In the genomic region with DNA sequence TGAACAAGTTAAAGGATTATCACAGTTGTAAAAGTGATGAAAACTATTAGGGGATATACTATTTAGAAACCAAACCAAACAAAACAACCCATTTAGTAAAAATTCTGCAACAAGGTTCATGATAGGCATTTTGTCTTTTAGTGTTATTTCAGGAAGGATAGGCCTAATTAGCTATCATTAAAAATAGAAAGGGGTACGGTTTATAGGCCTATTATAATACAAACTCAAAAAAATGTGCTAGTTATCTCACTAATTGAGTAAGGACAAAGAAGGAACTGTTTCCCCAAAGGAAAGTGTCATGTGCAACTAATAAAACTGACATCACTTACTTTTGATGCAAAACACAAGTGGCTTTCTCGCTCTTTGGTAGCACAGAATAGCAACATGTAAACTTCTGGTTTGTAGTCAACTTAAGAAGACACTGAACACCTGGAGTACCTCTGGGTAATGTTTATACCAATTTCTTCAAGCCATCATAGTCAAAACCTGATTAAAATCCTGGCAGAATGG, we compare ENCODE assay signal across 23 cellular contexts. TPM values are rescaled to one million over a fixed set of nuclear protein-coding genes. Genes with fewer than 3 reads are reported as not detected.
DNase-seq lines count a peak whose midpoint lies in the region; ATAC-seq and TF ChIP-seq lines count a peak whose summit lies in the region.
"Had no signal": no experiment of that assay in that cellular context is flagged by ENCODE, and none has a peak within 500 bp of the region (broad histone marks: within the 10 kb centered on the region; RNA-seq: fewer than 3 reads in every experiment).

No MANE protein-coding gene starts in this region.

- H3K27ac ChIP-seq in Karpas-422 (ENCODE audit: low read length) (peak overlapping the region; percentile 0), dorsolateral prefrontal cortex (peak overlapping the region in 58 of 59 donors; percentile 20 to 89 (median 78))
- H3K27ac ChIP-seq: BLaER1, left ventricle myocardium inferior, parathyroid adenoma, PC-9, right lobe of liver, transverse colon had no signal

- no peak overlapping the region for H3K9ac ChIP-seq in Karpas-422 (ENCODE audit: low read length)
- H3K9ac ChIP-seq: BLaER1, parathyroid adenoma had no signal

- no peak overlapping the region for H3K4me2 ChIP-seq in Karpas-422 (ENCODE audit: low read depth, low read length, poor library complexity, severe bottlenecking)
- H3K4me2 ChIP-seq: BLaER1, PC-9 had no signal

- H3K4me1 ChIP-seq in Karpas-422 (ENCODE audit: low read length): peaks cover 30% of the 10 kb centered on the region
- H3K4me1 ChIP-seq: BLaER1, parathyroid adenoma, transverse colon had no signal

- H3K27me3 ChIP-seq in Karpas-422 (ENCODE audit: low read length) (no peaks in the 10 kb centered on the region), dorsolateral prefrontal cortex (no peaks in the 10 kb centered on the region)
- H3K27me3 ChIP-seq: BLaER1, right lobe of liver, transverse colon had no signal

- peaks cover 53% of the 10 kb centered on the region for H3K36me3 ChIP-seq in Karpas-422 (ENCODE audit: insufficient read depth, low read length)

- peaks cover 4% of the 10 kb centered on the region in 3 donors for H3K36me3 Mint-ChIP-seq in immature natural killer cell
- H3K36me3 Mint-ChIP-seq in activated CD4-positive, alpha-beta T cell treated with anti-CD3 and anti-CD28 coated beads, Interleukin-2, amount 10 ng/mL, durations not matched to agents 24 days and 14 days (ENCODE audit: low read depth): peaks cover 30% of the 10 kb centered on the region

- no peaks in the 10 kb centered on the region for H3K9me3 Mint-ChIP-seq in immature natural killer cell
- H3K9me3 Mint-ChIP-seq in activated CD4-positive, alpha-beta T cell treated with anti-CD3 and anti-CD28 coated beads, Interleukin-2, amount 10 ng/mL, durations not matched to agents 24 days and 14 days: no peaks in the 10 kb centered on the region
- H3K9me3 Mint-ChIP-seq: stimulated activated naive CD8-positive, alpha-beta T cell treated with anti-CD3 and anti-CD28 coated beads, Interleukin-15, amount 100 ng/mL, for 72 hours had no signal

- peaks cover 99% of the 10 kb centered on the region for H3K79me2 ChIP-seq in Karpas-422 (ENCODE audit: low read length)
- H3K79me2 ChIP-seq: parathyroid adenoma had no signal

- H3K27me3 Mint-ChIP-seq in immature natural killer cell (ENCODE audit: low read depth in 3 of 3): no peaks in the 10 kb centered on the region
- H3K27me3 Mint-ChIP-seq in activated CD4-positive, alpha-beta T cell treated with anti-CD3 and anti-CD28 coated beads, Interleukin-2, amount 10 ng/mL, durations not matched to agents 24 days and 14 days: no peaks in the 10 kb centered on the region
- H3K27me3 Mint-ChIP-seq: activated CD4-positive, alpha-beta T cell treated with anti-CD3 and anti-CD28 coated beads for 36 hours; stimulated activated naive CD8-positive, alpha-beta T cell treated with anti-CD3 and anti-CD28 coated beads, Interleukin-15, amount 100 ng/mL, for 72 hours had no signal

- H3K4me1 Mint-ChIP-seq in immature natural killer cell: no peaks in the 10 kb centered on the region
- H3K4me1 Mint-ChIP-seq in activated CD4-positive, alpha-beta T cell treated with anti-CD3 and anti-CD28 coated beads, Interleukin-2, amount 10 ng/mL, durations not matched to agents 24 days and 14 days: peaks cover 8% of the 10 kb centered on the region
- H3K4me1 Mint-ChIP-seq: activated CD4-positive, alpha-beta T cell treated with anti-CD3 and anti-CD28 coated beads for 36 hours had no signal

- no peak for ATAC-seq in sciatic nerve
- ATAC-seq: activated CD4-positive, alpha-beta T cell treated with anti-CD3 and anti-CD28 coated beads for 36 hours; activated CD8-positive, alpha-beta T cell treated with anti-CD3 and anti-CD28 coated beads, Interleukin-2, amount 10 ng/mL, durations not matched to agents 7 days and 5 days; right lobe of liver; Right ventricle myocardium inferior; stimulated activated naive CD8-positive, alpha-beta T cell treated with anti-CD3 and anti-CD28 coated beads, Interleukin-15, amount 100 ng/mL, for 72 hours had no signal

- H3K27ac Mint-ChIP-seq in immature natural killer cell: no peak overlapping the region
- no peak overlapping the region for H3K27ac Mint-ChIP-seq in activated CD4-positive, alpha-beta T cell treated with anti-CD3 and anti-CD28 coated beads, Interleukin-2, amount 10 ng/mL, durations not matched to agents 24 days and 14 days
- H3K27ac Mint-ChIP-seq: activated CD4-positive, alpha-beta T cell treated with anti-CD3 and anti-CD28 coated beads for 36 hours; activated CD8-positive, alpha-beta T cell treated with anti-CD3 and anti-CD28 coated beads, Interleukin-2, amount 10 ng/mL, durations not matched to agents 7 days and 5 days had no signal

- H3K4me3 ChIP-seq in Karpas-422 (ENCODE audit: low read length): no peak overlapping the region
- H3K4me3 ChIP-seq in dorsolateral prefrontal cortex: peak overlapping the region in 13 of 59 donors; percentile 1 to 25 (median 11)
- H3K4me3 ChIP-seq: BLaER1, left ventricle myocardium inferior, PC-9, right lobe of liver, transverse colon had no signal

- no peaks in the 10 kb centered on the region for H3K9me3 ChIP-seq in Karpas-422 (ENCODE audit: low read length)
- H3K9me3 ChIP-seq: BLaER1, left ventricle myocardium inferior, right lobe of liver, transverse colon had no signal

- no peak overlapping the region for H3K4me3 Mint-ChIP-seq in immature natural killer cell
- no peak overlapping the region for H3K4me3 Mint-ChIP-seq in activated CD4-positive, alpha-beta T cell treated with anti-CD3 and anti-CD28 coated beads, Interleukin-2, amount 10 ng/mL, durations not matched to agents 24 days and 14 days
- H3K4me3 Mint-ChIP-seq: activated CD4-positive, alpha-beta T cell treated with anti-CD3 and anti-CD28 coated beads for 36 hours; activated CD8-positive, alpha-beta T cell treated with anti-CD3 and anti-CD28 coated beads, Interleukin-2, amount 10 ng/mL, durations not matched to agents 7 days and 5 days; stimulated activated naive CD8-positive, alpha-beta T cell treated with anti-CD3 and anti-CD28 coated beads, Interleukin-15, amount 100 ng/mL, for 72 hours had no signal

- DNase-seq in Ammon's horn (ENCODE audit: low spot score) (peak; percentile 32), Karpas-422 (no peak), dorsolateral prefrontal cortex (no peak), pons (ENCODE audit: low spot score) (peak; percentile 85), immature natural killer cell (no peak), sciatic nerve (ENCODE audit: low spot score) (no peak), SKM-1 (lab: John Stamatoyannopoulos, UW; ENCODE audit: unreplicated experiment) (no peak)
- DNase-seq in activated CD4-positive, alpha-beta T cell treated with anti-CD3 and anti-CD28 coated beads, Interleukin-2, amount 10 ng/mL, durations not matched to agents 24 days and 14 days: no peak
- DNase-seq: activated CD4-positive, alpha-beta T cell treated with anti-CD3 and anti-CD28 coated beads for 36 hours; activated CD8-positive, alpha-beta T cell treated with anti-CD3 and anti-CD28 coated beads, Interleukin-2, amount 10 ng/mL, durations not matched to agents 7 days and 5 days; activated gamma-delta T cell; cerebellar nuclear complex; left ventricle myocardium inferior; mesendoderm; NCI-H146; NCI-H345; right lobe of liver; stimulated activated naive CD8-positive, alpha-beta T cell treated with anti-CD3 and anti-CD28 coated beads, Interleukin-15, amount 100 ng/mL, for 72 hours; transverse colon had no signal

- intact Hi-C loops in dorsolateral prefrontal cortex (cut with DNase I) (no loop called here), sciatic nerve (cut with DNase I) (no loop called here)
- intact Hi-C loops in activated CD4-positive, alpha-beta T cell treated with anti-CD3 and anti-CD28 coated beads, Interleukin-2, amount 10 ng/mL, durations not matched to agents 24 days and 14 days (cut with micrococcal nuclease): no loop called here

- no peak for TF ChIP-seq CTCF in dorsolateral prefrontal cortex (IDR thresholded peaks at IDR 0.05 in 54 of 56, conservative IDR thresholded peaks at IDR 0.05 in 2 of 56; ENCODE audit: low read depth in 1 of 56, partially characterized antibody in 56 of 56)

- no peak overlapping the region for H2AFZ ChIP-seq in Karpas-422 (ENCODE audit: low read length)
- H2AFZ ChIP-seq: parathyroid adenoma, PC-9 had no signal

- no peaks in the 10 kb centered on the region for H3K9me2 ChIP-seq in Karpas-422 (replicated peaks; ENCODE audit: insufficient read depth, low read length)

- H4K20me1 ChIP-seq in Karpas-422 (ENCODE audit: insufficient read depth, low read depth, low read length): peaks cover 28% of the 10 kb centered on the region; the same call in 1 of the 2 replicates

RNA-seq across cellular contexts. Expression of a gene that starts 28.5 kb away (rescaled TPM):
- 129 and 186 TPM in 2 replicates for total RNA-seq in Karpas-422 (2014; rRNA removed; shearing (Covaris generic); ENCODE audit: low replicate concordance)
- 100 to 1,000 TPM in 2 of 120 experiments, 10 to 100 TPM in 118; 13.6 to 112 (median 47.3) TPM for total RNA-seq in dorsolateral prefrontal cortex
- polyA plus RNA-seq in immature natural killer cell: 10 to 100 TPM in 1 of 3 donors, 1 to 10 TPM in 2; 3.6 to 11.8 (median 4.6) TPM
- 17.4 TPM for total RNA-seq in sciatic nerve
- 79.2 and 79.7 TPM in 2 replicates for total RNA-seq in activated CD4-positive, alpha-beta T cell treated with anti-CD3 and anti-CD28 coated beads, Interleukin-2, amount 10 ng/mL, durations not matched to agents 24 days and 14 days

Comparison
In these comparisons a context has a peak if more than half of its experiments do, and no peak if none do; other contexts are left out.
1. DNase-seq: peak in Ammon's horn (single experiment) and pons (single experiment); none in Karpas-422 (single experiment), dorsolateral prefrontal cortex (0 of 10), immature natural killer cell (0 of 3), sciatic nerve (single experiment), SKM-1 (single experiment) and activated CD4-positive, alpha-beta T cell treated with anti-CD3 and anti-CD28 coated beads, Interleukin-2, amount 10 ng/mL, durations not matched to agents 24 days and 14 days (single experiment).